Comparison of ENCODE assay signal across 11 cellular contexts in genomic region chr15:75696854-75697259, GRCh38. TPM values are rescaled to one million over a fixed set of nuclear protein-coding genes. Genes with fewer than 3 reads are reported as not detected.
A peak's percentile ranks its signal among the peaks of the same experiment; 100 is the strongest.
DNase-seq lines count a peak whose midpoint lies in the region; ATAC-seq and TF ChIP-seq lines count a peak whose summit lies in the region.
"Had no signal": no experiment of that assay in that cellular context is flagged by ENCODE, and none has a peak within 500 bp of the region (broad histone marks: within the 10 kb centered on the region; RNA-seq: fewer than 3 reads in every experiment).

No MANE protein-coding gene starts in this region.

- no peaks in the 10 kb centered on the region for H3K9me3 ChIP-seq in RWPE2 (ENCODE audit: severe bottlenecking)
- no peaks in the 10 kb centered on the region for H3K9me3 ChIP-seq in upper lobe of left lung
- H3K9me3 ChIP-seq: SJSA1 had no signal

- H3K4me1 Mint-ChIP-seq in osteocyte (ENCODE audit: unreplicated experiment), result peaks cover 84% of the 10 kb centered on the region

- peaks cover 4% of the 10 kb centered on the region for H3K36me3 Mint-ChIP-seq in osteocyte (ENCODE audit: unreplicated experiment)
- H3K36me3 Mint-ChIP-seq: neural progenitor cell had no signal

- H3K27me3 ChIP-seq in RWPE2 (ENCODE audit: insufficient read depth, poor library complexity, severe bottlenecking) (no peaks in the 10 kb centered on the region), upper lobe of left lung (no peaks in the 10 kb centered on the region)
- H3K27me3 ChIP-seq: neural progenitor cell, SJSA1 had no signal

- no peak for DNase-seq in RWPE2 (ENCODE audit: low spot score)
- DNase-seq in epithelial cell of prostate (ENCODE audit: low read depth, low spot score), result no peak
- no peak for DNase-seq in osteocyte (ENCODE audit: extremely low spot score, unreplicated experiment)
- peak in 1 of 2 donors; percentile 69 for DNase-seq in upper lobe of left lung
- no peak for DNase-seq in GM19240 (ENCODE audit: insufficient read length, low spot score)
- DNase-seq in stimulated activated CD4-positive, alpha-beta T cell treated with anti-CD3 and anti-CD28 coated beads, Interleukin-2, amount 100 ng/mL, for 24 hours, result no peak
- DNase-seq: small intestine had no signal

- H3K4me3 ChIP-seq in RWPE2 (ENCODE audit: severe bottlenecking) (no peak overlapping the region), upper lobe of left lung (no peak overlapping the region)
- H3K4me3 ChIP-seq: neural progenitor cell, SJSA1 had no signal

- H3K9me3 Mint-ChIP-seq in osteocyte (ENCODE audit: unreplicated experiment), result no peaks in the 10 kb centered on the region
- H3K9me3 Mint-ChIP-seq: neural progenitor cell had no signal

- H3K27ac ChIP-seq in RWPE2 (ENCODE audit: poor library complexity, severe bottlenecking) (peak overlapping the region; percentile 5), epithelial cell of prostate (peak overlapping the region; percentile 45), upper lobe of left lung (peak overlapping the region in 3 of 4 donors; percentile 50 to 77 (median 64))
- H3K27ac ChIP-seq: neural progenitor cell, SJSA1 had no signal

- no peak for TF ChIP-seq POLR2A in upper lobe of left lung (IDR thresholded peaks at IDR 0.05)

- no peaks in the 10 kb centered on the region for H3K27me3 Mint-ChIP-seq in osteocyte (ENCODE audit: unreplicated experiment)

- WGBS in upper lobe of left lung, 2 donors, result 76 to 79% methylated on average over 7 to 11 of the region's 11 CpGs

- no peak for ATAC-seq in RWPE2 (ENCODE audit: low read depth)
- ATAC-seq in upper lobe of left lung (ENCODE audit: low FRiP score in 2 of 2), result no peak
- ATAC-seq in HG03025 (IDR thresholded peaks at IDR 0.05; ENCODE audit: low FRiP score, unreplicated experiment), result no peak

- TF ChIP-seq CTCF in RWPE2 (IDR thresholded peaks at IDR 0.05; ENCODE audit: poor library complexity, severe bottlenecking) (no peak), osteocyte (IDR thresholded peaks at IDR 0.05) (no peak), upper lobe of left lung (IDR thresholded peaks at IDR 0.05) (no peak)

- H3K36me3 ChIP-seq in RWPE2 (ENCODE audit: low read depth) (no peaks in the 10 kb centered on the region), upper lobe of left lung (no peaks in the 10 kb centered on the region)
- H3K36me3 ChIP-seq: neural progenitor cell, SJSA1 had no signal

- TF ChIP-seq EP300 in upper lobe of left lung (IDR thresholded peaks at IDR 0.05), result no peak

- H3K27ac Mint-ChIP-seq in osteocyte (ENCODE audit: unreplicated experiment), result peak overlapping the region; percentile 62

- H3K4me1 ChIP-seq in RWPE2 (ENCODE audit: insufficient read depth, poor library complexity, severe bottlenecking) (peaks cover 39% of the 10 kb centered on the region), upper lobe of left lung (peaks cover 37 to 71% (median 40%) of the 10 kb centered on the region in 4 donors)

- H3K4me3 Mint-ChIP-seq in osteocyte (ENCODE audit: unreplicated experiment), result no peak overlapping the region
- H3K4me3 Mint-ChIP-seq: neural progenitor cell had no signal

RNA-seq across cellular contexts. Expression of gene CSPG4, which starts 15.8 kb away (rescaled TPM):
- 43.3 and 48.1 TPM in 2 replicates for total RNA-seq in osteocyte
- 10 to 100 TPM in 5 of 6 donors, 1 to 10 TPM in 1; 8.5 to 38.3 (median 17.7) TPM for total RNA-seq in upper lobe of left lung
- total RNA-seq: endothelial cell of umbilical vein had no signal

RNA-seq across cellular contexts. Expression of gene SNX33, which starts 49.1 kb away (rescaled TPM):
- total RNA-seq in osteocyte, result 36.3 and 36.7 TPM in 2 replicates
- 10 to 100 TPM; 26.7 to 46.1 (median 31.7) TPM for total RNA-seq in upper lobe of left lung

RNA-seq across cellular contexts. Expression of gene IMP3, which starts 56.8 kb away (rescaled TPM):
- total RNA-seq in osteocyte, result 31.9 and 36.5 TPM in 2 replicates
- 100 to 1,000 TPM in 1 of 6 donors, 10 to 100 TPM in 5; 64.3 to 183 (median 70.2) TPM for total RNA-seq in upper lobe of left lung

Comparison
In these comparisons a context has a peak if more than half of its experiments do, and no peak if none do; other contexts are left out.
1. H3K27ac ChIP-seq: peak in every context shown above with its lines; median percentile 64 in upper lobe of left lung; 45 in epithelial cell of prostate; 5 in RWPE2.